Comparison of ENCODE assay signal across 1 cellular context in the genomic region with DNA sequence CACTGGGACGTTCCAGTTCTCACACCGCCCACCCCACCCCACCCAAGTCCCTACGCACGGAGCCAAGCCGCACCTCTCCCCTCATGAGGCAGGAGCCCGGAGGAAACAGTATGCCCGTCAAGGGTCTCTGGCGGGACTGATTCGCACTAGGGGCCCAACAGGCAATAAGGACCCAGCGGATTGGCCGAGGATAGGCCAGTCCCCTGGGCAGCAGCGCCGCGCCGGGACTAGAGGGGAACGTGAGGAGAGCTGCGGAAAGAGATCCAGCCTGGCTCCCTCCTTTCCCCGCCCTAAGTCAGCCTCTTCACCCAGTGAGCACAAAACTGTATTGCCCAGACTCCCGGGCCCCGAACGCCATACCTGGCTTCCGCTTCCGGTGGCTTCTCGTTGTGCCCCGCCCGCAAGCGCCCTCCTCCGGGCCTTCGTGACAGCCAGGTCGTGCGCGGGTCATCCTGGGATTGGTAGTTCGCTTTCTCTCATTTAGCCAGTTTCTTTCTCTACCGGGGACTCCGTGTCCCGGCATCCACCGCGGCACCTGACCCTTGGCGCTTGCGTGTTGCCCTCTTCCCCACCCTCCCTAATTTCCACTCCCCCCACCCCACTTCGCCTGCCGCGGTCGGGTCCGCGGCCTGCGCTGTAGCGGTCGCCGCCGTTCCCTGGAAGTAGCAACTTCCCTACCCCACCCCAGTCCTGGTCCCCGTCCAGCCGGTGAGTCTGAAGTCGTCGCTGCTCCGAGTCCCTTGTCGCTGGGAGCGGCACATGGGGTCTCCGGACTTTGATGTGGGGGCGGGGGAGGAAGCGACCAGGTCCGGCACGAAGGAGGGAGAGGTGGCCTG.
A peak's percentile ranks its signal among the peaks of the same experiment; 100 is the strongest.
TF ChIP-seq lines count a peak whose summit lies in the region.

TSS of gene CSNK2B (plus strand) at position 580 of the 836 bp plus-strand sequence. CDS start 752 bp downstream, outside the sequence.

TF ChIP-seq in HepG2, 621 proteins besides CTCF, POLR2A, EP300 and RAD21 (continued from another document and continues in another):
- TF ChIP-seq ZNF839 (CRISPR knock-in tag; IDR thresholded peaks at IDR 0.05; ENCODE audit: borderline replicate concordance) (peak; percentile 77; the same call in 1 of the 2 replicates), CENPT (CRISPR knock-in tag; IDR thresholded peaks at IDR 0.05; ENCODE audit: low read depth) (0 out of 2 replicates have a peak, but pooled peaks have one; percentile 3), RXRA (CRISPR knock-in tag; IDR thresholded peaks at IDR 0.05) (peak; percentile 73; the same call in 1 of the 2 replicates), TBX2 (CRISPR knock-in tag; IDR thresholded peaks at IDR 0.05; ENCODE audit: borderline replicate concordance) (peak; percentile 14; the same call in 1 of the 2 replicates), ZNF335 (CRISPR knock-in tag; IDR thresholded peaks at IDR 0.05) (peak; percentile 98), ZFP62 (CRISPR knock-in tag; IDR thresholded peaks at IDR 0.05) (peak; percentile 95; the same call in 1 of the 2 replicates), UBTF (CRISPR knock-in tag; IDR thresholded peaks at IDR 0.05) (peak; percentile 65), SIN3B (IDR thresholded peaks at IDR 0.05; ENCODE audit: low read length) (peak; percentile 16; the same call in 1 of the 2 replicates), RORA (CRISPR knock-in tag; IDR thresholded peaks at IDR 0.05) (no peak), SOX13 (IDR thresholded peaks at IDR 0.05) (0 out of 2 replicates have a peak, but pooled peaks have one; percentile 7), SOX13 (CRISPR knock-in tag; conservative IDR thresholded peaks at IDR 0.05 in 1 of 2, IDR thresholded peaks at IDR 0.05 in 1 of 2) (peak in 1 of 2 experiments; percentile 11; a peak in 1 of 4 replicates), ZFAT (CRISPR knock-in tag; conservative IDR thresholded peaks at IDR 0.05) (no peak), KMT2B (CRISPR knock-in tag; IDR thresholded peaks at IDR 0.05) (peak; percentile 66; the same call in 1 of the 2 replicates), ZNF768 (CRISPR knock-in tag; IDR thresholded peaks at IDR 0.05) (peak; percentile 31; the same call in 1 of the 2 replicates), CEBPB (IDR thresholded peaks at IDR 0.05; ENCODE audit: borderline replicate concordance, low read depth, low read length) (no peak), ZNF652 (CRISPR knock-in tag; IDR thresholded peaks at IDR 0.05; ENCODE audit: borderline replicate concordance, low read depth) (peak; percentile 4; the same call in 1 of the 2 replicates), ZC3H13 (CRISPR knock-in tag; IDR thresholded peaks at IDR 0.05) (0 out of 2 replicates have a peak, but pooled peaks have one; percentile 55), KDM5B (CRISPR knock-in tag; IDR thresholded peaks at IDR 0.05; ENCODE audit: borderline replicate concordance) (peak; percentile 79; the same call in 1 of the 2 replicates), POLR2AphosphoS5 (IDR thresholded peaks at IDR 0.05; ENCODE audit: low read depth, low read length) (peak; percentile 80), CC2D1A (CRISPR knock-in tag; IDR thresholded peaks at IDR 0.05) (no peak), FOXO1 (CRISPR knock-in tag; IDR thresholded peaks at IDR 0.05) (peak; percentile 32; the same call in 1 of the 2 replicates), TBL1XR1 (IDR thresholded peaks at IDR 0.05; ENCODE audit: borderline replicate concordance, low read length, partially characterized antibody) (peak; percentile 88), AGO1 (IDR thresholded peaks at IDR 0.05; ENCODE audit: low read depth, low read length, poor library complexity, severe bottlenecking) (peak; percentile 91), ZNF776 (CRISPR knock-in tag; IDR thresholded peaks at IDR 0.05) (peak; percentile 30; the same call in 1 of the 2 replicates), FOXK1 (CRISPR knock-in tag; IDR thresholded peaks at IDR 0.05; ENCODE audit: borderline replicate concordance, low read depth) (peak; percentile 87), MXI1 (IDR thresholded peaks at IDR 0.05; ENCODE audit: borderline replicate concordance, low read depth, low read length) (peak; percentile 73; the same call in 2 of the 3 replicates), ZNF724P (CRISPR knock-in tag; IDR thresholded peaks at IDR 0.05; ENCODE audit: borderline replicate concordance) (peak; percentile 71; the same call in 1 of the 2 replicates), PITX1 (CRISPR knock-in tag; IDR thresholded peaks at IDR 0.05) (peak; percentile 71; the same call in 1 of the 2 replicates), ZNF317 (CRISPR knock-in tag; IDR thresholded peaks at IDR 0.05) (peak; percentile 80), NRL (CRISPR knock-in tag; IDR thresholded peaks at IDR 0.05; ENCODE audit: borderline replicate concordance) (peak; percentile 74), KLF16 (CRISPR knock-in tag; IDR thresholded peaks at IDR 0.05) (peak; percentile 30; a peak in 1 of 4 replicates), ZNF136 (CRISPR knock-in tag; IDR thresholded peaks at IDR 0.05; ENCODE audit: low read depth) (no peak), ZNF749 (CRISPR knock-in tag; IDR thresholded peaks at IDR 0.05; ENCODE audit: borderline replicate concordance) (no peak), ZNF350 (CRISPR knock-in tag; IDR thresholded peaks at IDR 0.05; ENCODE audit: borderline replicate concordance, low read depth) (peak; percentile 40), ZNF710 (CRISPR knock-in tag; IDR thresholded peaks at IDR 0.05; ENCODE audit: borderline replicate concordance) (peak; percentile 81), ZFP41 (CRISPR knock-in tag; IDR thresholded peaks at IDR 0.05; ENCODE audit: borderline replicate concordance) (0 out of 2 replicates have a peak, but pooled peaks have one; percentile 19), ATF7 (IDR thresholded peaks at IDR 0.05) (no peak), ATF7 (CRISPR knock-in tag; IDR thresholded peaks at IDR 0.05) (peak; percentile 58; the same call in 1 of the 2 replicates), PAX8 (CRISPR knock-in tag; IDR thresholded peaks at IDR 0.05; ENCODE audit: borderline replicate concordance) (0 out of 2 replicates have a peak, but pooled peaks have one; percentile 27), ZNF17 (CRISPR knock-in tag; IDR thresholded peaks at IDR 0.05) (no peak), ARHGAP35 (CRISPR knock-in tag; IDR thresholded peaks at IDR 0.05; ENCODE audit: borderline replicate concordance) (0 out of 2 replicates have a peak, but pooled peaks have one; percentile 13)
- TF ChIP-seq, protein P1, sequence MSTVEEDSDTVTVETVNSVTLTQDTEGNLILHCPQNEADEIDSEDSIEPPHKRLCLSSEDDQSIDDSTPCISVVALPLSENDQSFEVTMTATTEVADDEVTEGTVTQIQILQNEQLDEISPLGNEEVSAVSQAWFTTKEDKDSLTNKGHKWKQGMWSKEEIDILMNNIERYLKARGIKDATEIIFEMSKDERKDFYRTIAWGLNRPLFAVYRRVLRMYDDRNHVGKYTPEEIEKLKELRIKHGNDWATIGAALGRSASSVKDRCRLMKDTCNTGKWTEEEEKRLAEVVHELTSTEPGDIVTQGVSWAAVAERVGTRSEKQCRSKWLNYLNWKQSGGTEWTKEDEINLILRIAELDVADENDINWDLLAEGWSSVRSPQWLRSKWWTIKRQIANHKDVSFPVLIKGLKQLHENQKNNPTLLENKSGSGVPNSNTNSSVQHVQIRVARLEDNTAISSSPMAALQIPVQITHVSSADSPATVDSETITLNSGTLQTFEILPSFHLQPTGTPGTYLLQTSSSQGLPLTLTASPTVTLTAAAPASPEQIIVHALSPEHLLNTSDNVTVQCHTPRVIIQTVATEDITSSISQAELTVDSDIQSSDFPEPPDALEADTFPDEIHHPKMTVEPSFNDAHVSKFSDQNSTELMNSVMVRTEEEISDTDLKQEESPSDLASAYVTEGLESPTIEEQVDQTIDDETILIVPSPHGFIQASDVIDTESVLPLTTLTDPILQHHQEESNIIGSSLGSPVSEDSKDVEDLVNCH (CRISPR knock-in tag; IDR thresholded peaks at IDR 0.05) = peak; percentile 20; the same call in 1 of the 2 replicates
- TF ChIP-seq, protein P2, sequence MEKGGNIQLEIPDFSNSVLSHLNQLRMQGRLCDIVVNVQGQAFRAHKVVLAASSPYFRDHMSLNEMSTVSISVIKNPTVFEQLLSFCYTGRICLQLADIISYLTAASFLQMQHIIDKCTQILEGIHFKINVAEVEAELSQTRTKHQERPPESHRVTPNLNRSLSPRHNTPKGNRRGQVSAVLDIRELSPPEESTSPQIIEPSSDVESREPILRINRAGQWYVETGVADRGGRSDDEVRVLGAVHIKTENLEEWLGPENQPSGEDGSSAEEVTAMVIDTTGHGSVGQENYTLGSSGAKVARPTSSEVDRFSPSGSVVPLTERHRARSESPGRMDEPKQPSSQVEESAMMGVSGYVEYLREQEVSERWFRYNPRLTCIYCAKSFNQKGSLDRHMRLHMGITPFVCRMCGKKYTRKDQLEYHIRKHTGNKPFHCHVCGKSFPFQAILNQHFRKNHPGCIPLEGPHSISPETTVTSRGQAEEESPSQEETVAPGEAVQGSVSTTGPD (CRISPR knock-in tag; IDR thresholded peaks at IDR 0.05) = 0 out of 2 replicates have a peak, but pooled peaks have one; percentile 49
- TF ChIP-seq, protein P3, sequence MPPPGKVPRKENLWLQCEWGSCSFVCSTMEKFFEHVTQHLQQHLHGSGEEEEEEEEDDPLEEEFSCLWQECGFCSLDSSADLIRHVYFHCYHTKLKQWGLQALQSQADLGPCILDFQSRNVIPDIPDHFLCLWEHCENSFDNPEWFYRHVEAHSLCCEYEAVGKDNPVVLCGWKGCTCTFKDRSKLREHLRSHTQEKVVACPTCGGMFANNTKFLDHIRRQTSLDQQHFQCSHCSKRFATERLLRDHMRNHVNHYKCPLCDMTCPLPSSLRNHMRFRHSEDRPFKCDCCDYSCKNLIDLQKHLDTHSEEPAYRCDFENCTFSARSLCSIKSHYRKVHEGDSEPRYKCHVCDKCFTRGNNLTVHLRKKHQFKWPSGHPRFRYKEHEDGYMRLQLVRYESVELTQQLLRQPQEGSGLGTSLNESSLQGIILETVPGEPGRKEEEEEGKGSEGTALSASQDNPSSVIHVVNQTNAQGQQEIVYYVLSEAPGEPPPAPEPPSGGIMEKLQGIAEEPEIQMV (CRISPR knock-in tag; IDR thresholded peaks at IDR 0.05; ENCODE audit: low read depth) = peak; percentile 90
- TF ChIP-seq, protein P4, sequence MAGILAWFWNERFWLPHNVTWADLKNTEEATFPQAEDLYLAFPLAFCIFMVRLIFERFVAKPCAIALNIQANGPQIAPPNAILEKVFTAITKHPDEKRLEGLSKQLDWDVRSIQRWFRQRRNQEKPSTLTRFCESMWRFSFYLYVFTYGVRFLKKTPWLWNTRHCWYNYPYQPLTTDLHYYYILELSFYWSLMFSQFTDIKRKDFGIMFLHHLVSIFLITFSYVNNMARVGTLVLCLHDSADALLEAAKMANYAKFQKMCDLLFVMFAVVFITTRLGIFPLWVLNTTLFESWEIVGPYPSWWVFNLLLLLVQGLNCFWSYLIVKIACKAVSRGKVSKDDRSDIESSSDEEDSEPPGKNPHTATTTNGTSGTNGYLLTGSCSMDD (CRISPR knock-in tag; IDR thresholded peaks at IDR 0.05) = no peak
- TF ChIP-seq, protein P5, sequence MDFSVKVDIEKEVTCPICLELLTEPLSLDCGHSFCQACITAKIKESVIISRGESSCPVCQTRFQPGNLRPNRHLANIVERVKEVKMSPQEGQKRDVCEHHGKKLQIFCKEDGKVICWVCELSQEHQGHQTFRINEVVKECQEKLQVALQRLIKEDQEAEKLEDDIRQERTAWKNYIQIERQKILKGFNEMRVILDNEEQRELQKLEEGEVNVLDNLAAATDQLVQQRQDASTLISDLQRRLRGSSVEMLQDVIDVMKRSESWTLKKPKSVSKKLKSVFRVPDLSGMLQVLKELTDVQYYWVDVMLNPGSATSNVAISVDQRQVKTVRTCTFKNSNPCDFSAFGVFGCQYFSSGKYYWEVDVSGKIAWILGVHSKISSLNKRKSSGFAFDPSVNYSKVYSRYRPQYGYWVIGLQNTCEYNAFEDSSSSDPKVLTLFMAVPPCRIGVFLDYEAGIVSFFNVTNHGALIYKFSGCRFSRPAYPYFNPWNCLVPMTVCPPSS (IDR thresholded peaks at IDR 0.05) = no peak
- TF ChIP-seq, protein P6, sequence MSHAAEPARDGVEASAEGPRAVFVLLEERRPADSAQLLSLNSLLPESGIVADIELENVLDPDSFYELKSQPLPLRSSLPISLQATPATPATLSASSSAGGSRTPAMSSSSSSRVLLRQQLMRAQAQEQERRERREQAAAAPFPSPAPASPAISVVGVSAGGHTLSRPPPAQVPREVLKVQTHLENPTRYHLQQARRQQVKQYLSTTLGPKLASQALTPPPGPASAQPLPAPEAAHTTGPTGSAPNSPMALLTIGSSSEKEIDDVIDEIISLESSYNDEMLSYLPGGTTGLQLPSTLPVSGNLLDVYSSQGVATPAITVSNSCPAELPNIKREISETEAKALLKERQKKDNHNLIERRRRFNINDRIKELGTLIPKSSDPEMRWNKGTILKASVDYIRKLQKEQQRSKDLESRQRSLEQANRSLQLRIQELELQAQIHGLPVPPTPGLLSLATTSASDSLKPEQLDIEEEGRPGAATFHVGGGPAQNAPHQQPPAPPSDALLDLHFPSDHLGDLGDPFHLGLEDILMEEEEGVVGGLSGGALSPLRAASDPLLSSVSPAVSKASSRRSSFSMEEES (CRISPR knock-in tag; IDR thresholded peaks at IDR 0.05) = peak; percentile 22
